Comparison of ENCODE assay signal across 9 cellular contexts in the genomic region with DNA sequence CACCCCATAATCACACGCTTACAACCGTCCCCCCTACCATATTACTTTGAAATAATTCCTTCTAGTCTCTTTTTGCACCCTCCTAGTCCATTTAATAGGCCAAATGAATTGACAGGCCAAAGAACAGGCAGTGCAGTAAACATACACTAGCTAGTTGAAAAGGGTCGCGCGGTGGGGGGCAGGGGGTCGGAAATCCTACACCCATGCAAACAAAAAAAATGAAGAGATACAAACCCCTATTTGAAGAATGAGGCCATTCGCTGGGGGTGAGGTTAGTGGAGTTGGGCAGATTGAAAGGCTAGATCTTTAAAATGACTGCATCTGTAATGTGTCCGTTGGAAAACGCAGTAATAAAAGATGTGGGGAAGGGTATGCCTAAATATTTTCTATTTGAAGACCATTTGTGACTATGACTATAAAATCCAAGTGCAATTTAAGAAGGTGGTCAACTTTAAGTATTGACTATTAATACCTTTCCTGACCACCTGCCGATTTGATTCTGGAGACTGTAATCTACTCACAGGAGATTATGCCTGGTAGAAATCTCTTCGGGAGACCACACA. TPM values are rescaled to one million over a fixed set of nuclear protein-coding genes. Genes with fewer than 3 reads are reported as not detected.
A peak's percentile ranks its signal among the peaks of the same experiment; 100 is the strongest.
DNase-seq lines count a peak whose midpoint lies in the region; ATAC-seq, FAIRE-seq and TF ChIP-seq lines count a peak whose summit lies in the region.
"Had no signal": no experiment of that assay in that cellular context is flagged by ENCODE, and none has a peak within 500 bp of the region (broad histone marks: within the 10 kb centered on the region; RNA-seq: fewer than 3 reads in every experiment).

No MANE protein-coding gene starts in this region.

- peak overlapping the region; percentile 99 for H3K4me3 Mint-ChIP-seq in progenitor cell of endocrine pancreas (ENCODE audit: low read depth)

- no peaks in the 10 kb centered on the region for H3K27me3 Mint-ChIP-seq in progenitor cell of endocrine pancreas

- FAIRE-seq in GM18507 (lab: Jason Lieb, UNC): peak; percentile 21
- FAIRE-seq: TTC549 had no signal

- no peaks in the 10 kb centered on the region for H3K9me3 Mint-ChIP-seq in progenitor cell of endocrine pancreas (ENCODE audit: low read depth)

- ATAC-seq in GM18868 (IDR thresholded peaks at IDR 0.05; ENCODE audit: unreplicated experiment) (no peak), GM19463 (IDR thresholded peaks at IDR 0.05; ENCODE audit: unreplicated experiment) (no peak)

- peak overlapping the region; percentile 67 for H3K4me3 ChIP-seq in epithelial cell of esophagus (ENCODE audit: low read length)

- TF ChIP-seq CTCF in epithelial cell of esophagus (IDR thresholded peaks at IDR 0.05; ENCODE audit: insufficient read depth, low read depth, low read length, missing control alignments): no peak
- no peak for TF ChIP-seq CTCF in progenitor cell of endocrine pancreas (IDR thresholded peaks at IDR 0.05; ENCODE audit: unreplicated experiment)

- no peaks in the 10 kb centered on the region for H3K36me3 Mint-ChIP-seq in progenitor cell of endocrine pancreas (ENCODE audit: insufficient read depth)

- DNase-seq in GM18507 (ENCODE audit: extremely low spot score, insufficient read length, low read depth): no peak
- DNase-seq in NCI-H82 (lab: John Stamatoyannopoulos, UW): peak; percentile 85
- no peak for DNase-seq in epithelial cell of esophagus (ENCODE audit: low read depth)
- no peak for DNase-seq in progenitor cell of endocrine pancreas (ENCODE audit: low spot score, unreplicated experiment)
- no peak for DNase-seq in NCI-H510A (lab: John Stamatoyannopoulos, UW)
- no peak for DNase-seq in AG08395 (ENCODE audit: low spot score)

- peaks cover 22% of the 10 kb centered on the region for H3K4me1 Mint-ChIP-seq in progenitor cell of endocrine pancreas (ENCODE audit: low read depth)

- peak overlapping the region; percentile 98 for H3K27ac Mint-ChIP-seq in progenitor cell of endocrine pancreas

RNA-seq across cellular contexts. Expression of a gene that starts 0.9 kb away (rescaled TPM):
- 10.9 and 11.4 TPM in 2 replicates for total RNA-seq in progenitor cell of endocrine pancreas

RNA-seq across cellular contexts. Expression of a gene that starts 58.1 kb away (rescaled TPM):
- 5.7 and 6.0 TPM in 2 replicates for total RNA-seq in progenitor cell of endocrine pancreas
